In genomic region chr2:23324281-23324680, GRCh38 we compare ENCODE assay signal across 18 cellular contexts.
A peak's percentile ranks its signal among the peaks of the same experiment; 100 is the strongest.
DNase-seq lines count a peak whose midpoint lies in the region; ATAC-seq and TF ChIP-seq lines count a peak whose summit lies in the region.
"Had no signal": no experiment of that assay in that cellular context is flagged by ENCODE, and none has a peak within 500 bp of the region (broad histone marks: within the 10 kb centered on the region; RNA-seq: fewer than 3 reads in every experiment).

No MANE protein-coding gene starts in this region.

- ATAC-seq in GM23338 (no peak), HG03571 (IDR thresholded peaks at IDR 0.05; ENCODE audit: unreplicated experiment) (no peak)
- ATAC-seq in naive thymus-derived CD4-positive, alpha-beta T cell: no peak
- ATAC-seq: CD8-positive, alpha-beta T cell had no signal

- no peak overlapping the region for H3K9ac ChIP-seq in endodermal cell (ENCODE audit: extremely low read depth, low read length, poor library complexity, severe bottlenecking)
- H3K9ac ChIP-seq: BLaER1 treated with 17β-estradiol and CSF1 and Interleukin-3, amounts not matched to agents 10 nM and 100 nM had no signal

- H3K4me3 Mint-ChIP-seq in GM23338 (no peak overlapping the region), endodermal cell (no peak overlapping the region)
- H3K4me3 Mint-ChIP-seq in naive thymus-derived CD4-positive, alpha-beta T cell: no peak overlapping the region
- H3K4me3 Mint-ChIP-seq: CD8-positive, alpha-beta T cell had no signal

- H3K9me3 Mint-ChIP-seq in GM23338 (no peaks in the 10 kb centered on the region), endodermal cell (no peaks in the 10 kb centered on the region)
- no peaks in the 10 kb centered on the region for H3K9me3 Mint-ChIP-seq in naive thymus-derived CD4-positive, alpha-beta T cell
- H3K9me3 Mint-ChIP-seq: CD8-positive, alpha-beta T cell had no signal

- peak overlapping the region; percentile 69; the same call in 1 of the 2 replicates for H2AFZ ChIP-seq in GM23338
- H2AFZ ChIP-seq: PC-9 had no signal

- DNase-seq in NCI-H510A treated with DMSO at 0.1 percent for 48 hours (lab: John Stamatoyannopoulos, UW): peak; percentile 80
- DNase-seq in NCI-H510A (lab: John Stamatoyannopoulos, UW): no peak
- DNase-seq in GM23338 (ENCODE audit: low spot score): no peak
- peak; percentile 82 for DNase-seq in NCI-H2029 treated with DMSO at 0.1 percent for 48 hours (lab: John Stamatoyannopoulos, UW)
- peak; percentile 15 for DNase-seq in endodermal cell
- no peak for DNase-seq in naive thymus-derived CD4-positive, alpha-beta T cell
- DNase-seq: CD8-positive, alpha-beta T cell; EL; GOT3; NCI-H1930; NCI-H2227 treated with DMSO at 0.1 percent for 48 hours; PC-9; SIG-M5; T-helper 1 cell; T-helper 9 cell had no signal

- H3K27me3 Mint-ChIP-seq in GM23338 (ENCODE audit: insufficient read depth, low read depth, poor library complexity) (no peaks in the 10 kb centered on the region), endodermal cell (ENCODE audit: insufficient read depth) (peaks cover 10% of the 10 kb centered on the region)
- H3K27me3 Mint-ChIP-seq in naive thymus-derived CD4-positive, alpha-beta T cell: peaks cover 26 to 45% (median 32%) of the 10 kb centered on the region in 5 donors

- POLR2A ChIA-PET in naive thymus-derived CD4-positive, alpha-beta T cell (lab: Charles Lee): no interaction called here

- intact Hi-C loops in naive thymus-derived CD4-positive, alpha-beta T cell (cut with micrococcal nuclease): no loop called here

- 91 to 97% methylated on average over 7 to 9 of the region's 10 CpGs for WGBS in endodermal cell (ENCODE audit: insufficient coverage in 1 of 2, insufficient read length in 1 of 2), 2 experiments

- H3K4me3 ChIP-seq in GM23338 (no peak overlapping the region), endodermal cell (ENCODE audit: low read length) (no peak overlapping the region)
- H3K4me3 ChIP-seq in naive thymus-derived CD4-positive, alpha-beta T cell (ENCODE audit: low read length): no peak overlapping the region
- H3K4me3 ChIP-seq: BLaER1 treated with 17β-estradiol and CSF1 and Interleukin-3, amounts not matched to agents 10 nM and 100 nM; PC-9 had no signal

- no peaks in the 10 kb centered on the region for H3K36me3 ChIP-seq in GM23338 (ENCODE audit: insufficient read depth)
- H3K36me3 ChIP-seq in endodermal cell (ENCODE audit: control insufficient read depth, insufficient read depth, low read length): no peaks in the 10 kb centered on the region
- H3K36me3 ChIP-seq in naive thymus-derived CD4-positive, alpha-beta T cell (ENCODE audit: control insufficient read depth in 2 of 3, insufficient read depth in 3 of 3, low read length in 3 of 3): no peaks in the 10 kb centered on the region
- H3K36me3 ChIP-seq: BLaER1 treated with 17β-estradiol and CSF1 and Interleukin-3, amounts not matched to agents 10 nM and 100 nM had no signal

- no peak overlapping the region for H3K27ac ChIP-seq in GM23338 (ENCODE audit: low read depth)
- no peak overlapping the region for H3K27ac ChIP-seq in endodermal cell (ENCODE audit: low read depth, low read length)
- H3K27ac ChIP-seq in naive thymus-derived CD4-positive, alpha-beta T cell (ENCODE audit: low read depth, low read length): no peak overlapping the region
- H3K27ac ChIP-seq: BLaER1 treated with 17β-estradiol and CSF1 and Interleukin-3, amounts not matched to agents 10 nM and 100 nM; PC-9; RWPE1 had no signal

- no peaks in the 10 kb centered on the region for H3K4me1 ChIP-seq in GM23338 (ENCODE audit: insufficient read depth)
- H3K4me1 ChIP-seq in endodermal cell (ENCODE audit: control insufficient read depth, insufficient read depth, low read length): no peaks in the 10 kb centered on the region
- no peaks in the 10 kb centered on the region for H3K4me1 ChIP-seq in naive thymus-derived CD4-positive, alpha-beta T cell (ENCODE audit: control insufficient read depth in 2 of 2, insufficient read depth in 2 of 2, low read length in 2 of 2)

- H3K4me2 ChIP-seq in GM23338: no peak overlapping the region
- H3K4me2 ChIP-seq: BLaER1 treated with 17β-estradiol and CSF1 and Interleukin-3, amounts not matched to agents 10 nM and 100 nM; PC-9 had no signal

- H3K27me3 ChIP-seq in GM23338 (ENCODE audit: insufficient read depth) (no peaks in the 10 kb centered on the region), endodermal cell (ENCODE audit: control insufficient read depth, insufficient read depth, low read length, poor library complexity, severe bottlenecking) (peaks cover 3% of the 10 kb centered on the region)
- H3K27me3 ChIP-seq in naive thymus-derived CD4-positive, alpha-beta T cell (ENCODE audit: control insufficient read depth in 2 of 2, insufficient read depth in 2 of 2, low read length in 2 of 2): peaks cover 0 to 6% of the 10 kb centered on the region in 2 donors
- H3K27me3 ChIP-seq: BLaER1 treated with 17β-estradiol and CSF1 and Interleukin-3, amounts not matched to agents 10 nM and 100 nM had no signal

- H3K27ac Mint-ChIP-seq in GM23338 (no peak overlapping the region), endodermal cell (no peak overlapping the region)
- no peak overlapping the region for H3K27ac Mint-ChIP-seq in naive thymus-derived CD4-positive, alpha-beta T cell
- H3K27ac Mint-ChIP-seq: CD8-positive, alpha-beta T cell had no signal

- no peaks in the 10 kb centered on the region for H3K79me2 ChIP-seq in GM23338 (replicated peaks; ENCODE audit: insufficient read depth)

- CTCF ChIA-PET in naive thymus-derived CD4-positive, alpha-beta T cell (lab: Charles Lee): no interaction called here

- no peak for TF ChIP-seq CTCF in GM23338 (conservative IDR thresholded peaks at IDR 0.05; ENCODE audit: low read depth in 2 of 2)
- TF ChIP-seq CTCF in endodermal cell (conservative IDR thresholded peaks at IDR 0.05): no peak

- no peaks in the 10 kb centered on the region for H3K9me2 ChIP-seq in GM23338 (ENCODE audit: insufficient read depth)

- H3K4me1 Mint-ChIP-seq in GM23338 (no peaks in the 10 kb centered on the region; the same call in 2 of the 3 replicates), endodermal cell (no peaks in the 10 kb centered on the region)
- H3K4me1 Mint-ChIP-seq in naive thymus-derived CD4-positive, alpha-beta T cell: peaks cover 0 to 2% (median 0%) of the 10 kb centered on the region in 7 donors

- H3K9me3 ChIP-seq in endodermal cell (ENCODE audit: control insufficient read depth, low read length): no peaks in the 10 kb centered on the region
- no peaks in the 10 kb centered on the region for H3K9me3 ChIP-seq in naive thymus-derived CD4-positive, alpha-beta T cell (ENCODE audit: control insufficient read depth in 2 of 3, low read length in 3 of 3)
- H3K9me3 ChIP-seq: BLaER1 treated with 17β-estradiol and CSF1 and Interleukin-3, amounts not matched to agents 10 nM and 100 nM had no signal

- no peaks in the 10 kb centered on the region for H4K20me1 ChIP-seq in GM23338 (replicated peaks; ENCODE audit: insufficient read depth)
- H4K20me1 ChIP-seq: BLaER1 treated with 17β-estradiol and CSF1 and Interleukin-3, amounts not matched to agents 10 nM and 100 nM had no signal

- no peaks in the 10 kb centered on the region for H3F3A ChIP-seq in GM23338 (replicated peaks; ENCODE audit: low read depth)

- H3K36me3 Mint-ChIP-seq in GM23338 (ENCODE audit: low read depth) (no peaks in the 10 kb centered on the region), endodermal cell (ENCODE audit: low read depth) (no peaks in the 10 kb centered on the region)
- H3K36me3 Mint-ChIP-seq in naive thymus-derived CD4-positive, alpha-beta T cell: no peaks in the 10 kb centered on the region
- H3K36me3 Mint-ChIP-seq: CD8-positive, alpha-beta T cell had no signal

TF ChIP-seq in GM23338, 12 proteins besides CTCF, POLR2A, EP300 and RAD21:
- TF ChIP-seq REST (IDR thresholded peaks at IDR 0.05; ENCODE audit: unreplicated experiment) (no peak), ETS1 (IDR thresholded peaks at IDR 0.05) (no peak), NANOG (IDR thresholded peaks at IDR 0.05; ENCODE audit: borderline replicate concordance) (no peak), STAT1 (IDR thresholded peaks at IDR 0.05; ENCODE audit: unreplicated experiment) (no peak), POLR2AphosphoS5 (IDR thresholded peaks at IDR 0.05; ENCODE audit: low read depth) (no peak), ZNF331 (CRISPR knock-in tag; IDR thresholded peaks at IDR 0.05; ENCODE audit: low read depth) (no peak)

Comparison
In these comparisons a context has a peak if more than half of its experiments do, and no peak if none do; other contexts are left out.
1. DNase-seq: peak in NCI-H510A treated with DMSO at 0.1 percent for 48 hours (single experiment), NCI-H2029 treated with DMSO at 0.1 percent for 48 hours (single experiment) and endodermal cell (single experiment); none in NCI-H510A (single experiment), GM23338 (single experiment) and naive thymus-derived CD4-positive, alpha-beta T cell (0 of 9).